8 cellular contexts compared by ENCODE assay signal in the genomic region with DNA sequence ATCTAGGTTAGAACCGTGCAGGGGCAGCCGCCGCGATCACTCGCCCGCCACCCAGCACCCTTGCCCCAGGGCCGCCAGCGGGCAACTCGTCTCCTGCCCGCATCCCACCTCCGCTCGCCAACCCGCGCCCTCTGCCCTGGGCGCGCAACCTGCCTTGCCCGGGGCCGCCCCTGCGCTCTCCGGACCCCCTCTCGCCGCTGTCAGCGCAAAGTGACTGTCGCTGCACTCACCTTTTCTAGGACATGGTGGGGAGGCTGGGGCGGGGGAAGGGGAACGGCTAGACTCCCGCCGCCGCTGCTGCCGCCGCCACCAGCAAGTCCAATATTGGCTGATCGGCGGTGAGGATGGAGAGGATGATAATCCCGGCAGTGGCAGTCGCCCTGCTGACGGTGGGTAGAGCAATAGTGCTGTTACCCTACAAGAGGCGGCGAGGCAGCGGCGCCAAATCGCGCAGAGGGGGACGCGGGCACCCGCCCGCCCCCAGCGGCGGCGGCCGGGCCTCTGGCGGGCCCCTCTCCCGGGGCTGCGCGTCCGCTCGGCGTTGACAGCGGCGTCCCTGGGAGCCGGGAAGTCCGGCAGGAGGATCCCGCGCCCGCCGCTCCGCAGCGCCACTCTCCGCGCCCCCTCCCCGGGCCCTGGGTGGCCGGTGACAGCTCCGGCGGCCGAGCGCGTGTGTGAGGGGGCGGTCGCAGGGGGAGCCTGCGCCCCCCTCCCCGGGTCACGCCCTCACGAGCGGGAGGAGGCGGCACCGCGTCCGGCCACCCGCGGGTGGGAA. TPM values are rescaled to one million over a fixed set of nuclear protein-coding genes. Genes with fewer than 3 reads are reported as not detected.
DNase-seq lines count a peak whose midpoint lies in the region; TF ChIP-seq lines count a peak whose summit lies in the region.

No MANE protein-coding gene starts in this region.

- peaks cover 72 to 91% (median 83%) of the 10 kb centered on the region in 11 experiments for H3K27me3 ChIP-seq in BLaER1 treated with 17β-estradiol and CSF1 and Interleukin-3, amounts not matched to agents 10 nM and 100 nM
- H3K27me3 ChIP-seq in KMS-11 (ENCODE audit: insufficient read depth, low read depth) = peaks cover 14% of the 10 kb centered on the region
- H3K27me3 ChIP-seq in thyroid gland = no peaks in the 10 kb centered on the region

- H2AFZ ChIP-seq in KMS-11 (ENCODE audit: low read depth) = peak overlapping the region; percentile 99

- H3K27me3 Mint-ChIP-seq in activated T-helper 2 cell treated with anti-CD3 and anti-CD28 coated beads, Interferon-gamma antibody, Interleukin-2, Interleukin-4, amounts not matched to agents 10 μg/mL and 5 μg/mL and 100 μg/mL, durations not matched to agents 14 hours and 24 hours and 36 hours (ENCODE audit: low read depth) = peaks cover 59% of the 10 kb centered on the region

- 1% methylated on average over 34 to 36 of the region's 89 CpGs for WGBS in thyroid gland, 2 donors

- H3K4me3 ChIP-seq in BLaER1 treated with 17β-estradiol and CSF1 and Interleukin-3, amounts not matched to agents 10 nM and 100 nM = peak overlapping the region; percentile 71 to 96 (median 78)
- H3K4me3 ChIP-seq in KMS-11 (IDR thresholded peaks at IDR 0.05; ENCODE audit: insufficient read depth, low read depth, low read length) (no peak overlapping the region), thyroid gland (replicated peaks in 1 of 3) (peak overlapping the region; percentile 68 to 95 (median 75))

- no peaks in the 10 kb centered on the region for H3K79me2 ChIP-seq in KMS-11 (ENCODE audit: insufficient read depth, low read depth)

- intact Hi-C loops in activated T-helper 2 cell treated with anti-CD3 and anti-CD28 coated beads, Interferon-gamma antibody, Interleukin-2, Interleukin-4, amounts not matched to agents 10 μg/mL and 5 μg/mL and 100 μg/mL, durations not matched to agents 14 hours and 24 hours and 36 hours (cut with micrococcal nuclease) = loop anchor here (5.0 to 10.0 kb wide), 3 partner anchors 387 to 827 kb away; a partner anchor contains a TSS
- intact Hi-C loops in thyroid gland (cut with DNase I) = no loop called here

- no peaks in the 10 kb centered on the region for H3K36me3 ChIP-seq in BLaER1 treated with 17β-estradiol and CSF1 and Interleukin-3, amounts not matched to agents 10 nM and 100 nM
- no peaks in the 10 kb centered on the region for H3K36me3 ChIP-seq in KMS-11 (ENCODE audit: insufficient read depth)
- no peaks in the 10 kb centered on the region for H3K36me3 ChIP-seq in thyroid gland

- DNase-seq in activated T-helper 2 cell treated with anti-CD3 and anti-CD28 coated beads, Interferon-gamma antibody, Interleukin-2, Interleukin-4, amounts not matched to agents 10 μg/mL and 5 μg/mL and 100 μg/mL, durations not matched to agents 14 hours and 24 hours and 36 hours (ENCODE audit: low spot score) = no peak
- DNase-seq in germinal center (ENCODE audit: low spot score) (peak; percentile 12), nucleus accumbens (lab: John Stamatoyannopoulos, UW) (peak in 42 of 56 donors; percentile 14 to 71 (median 42)), thyroid gland (peak; percentile 59 to 63), SW 1271 (lab: John Stamatoyannopoulos, UW) (no peak), NCI-H524 treated with DMSO at 0.1 percent for 48 hours (lab: John Stamatoyannopoulos, UW) (no peak)

- H3K9me3 ChIP-seq in BLaER1 treated with 17β-estradiol and CSF1 and Interleukin-3, amounts not matched to agents 10 nM and 100 nM (replicated peaks in 1 of 11) = no peaks in the 10 kb centered on the region
- H3K9me3 ChIP-seq in thyroid gland = no peaks in the 10 kb centered on the region

- H3K27ac ChIP-seq in BLaER1 treated with 17β-estradiol and CSF1 and Interleukin-3, amounts not matched to agents 10 nM and 100 nM = no peak overlapping the region
- no peak overlapping the region for H3K27ac ChIP-seq in KMS-11
- H3K27ac ChIP-seq in thyroid gland = peak overlapping the region; percentile 54 to 95 (median 95)

- H3K4me2 ChIP-seq in BLaER1 treated with 17β-estradiol and CSF1 and Interleukin-3, amounts not matched to agents 10 nM and 100 nM = peak overlapping the region; percentile 96 to 100 (median 99)
- H3K4me2 ChIP-seq in KMS-11 = peak overlapping the region; percentile 83

- no peaks in the 10 kb centered on the region for H3K36me3 Mint-ChIP-seq in activated T-helper 2 cell treated with anti-CD3 and anti-CD28 coated beads, Interferon-gamma antibody, Interleukin-2, Interleukin-4, amounts not matched to agents 10 μg/mL and 5 μg/mL and 100 μg/mL, durations not matched to agents 14 hours and 24 hours and 36 hours (ENCODE audit: low read depth)

- peak overlapping the region; percentile 79 for H3K4me3 Mint-ChIP-seq in activated T-helper 2 cell treated with anti-CD3 and anti-CD28 coated beads, Interferon-gamma antibody, Interleukin-2, Interleukin-4, amounts not matched to agents 10 μg/mL and 5 μg/mL and 100 μg/mL, durations not matched to agents 14 hours and 24 hours and 36 hours (ENCODE audit: low read depth)

- no peaks in the 10 kb centered on the region for H3K9me3 Mint-ChIP-seq in activated T-helper 2 cell treated with anti-CD3 and anti-CD28 coated beads, Interferon-gamma antibody, Interleukin-2, Interleukin-4, amounts not matched to agents 10 μg/mL and 5 μg/mL and 100 μg/mL, durations not matched to agents 14 hours and 24 hours and 36 hours

- no peak overlapping the region for H3K27ac Mint-ChIP-seq in activated T-helper 2 cell treated with anti-CD3 and anti-CD28 coated beads, Interferon-gamma antibody, Interleukin-2, Interleukin-4, amounts not matched to agents 10 μg/mL and 5 μg/mL and 100 μg/mL, durations not matched to agents 14 hours and 24 hours and 36 hours

- H3K9ac ChIP-seq in BLaER1 treated with 17β-estradiol and CSF1 and Interleukin-3, amounts not matched to agents 10 nM and 100 nM = peak overlapping the region; percentile 27 to 89 (median 67); a peak in 19 of 22 replicates
- no peak overlapping the region for H3K9ac ChIP-seq in KMS-11

- no peak for TF ChIP-seq CTCF in KMS-11 (conservative IDR thresholded peaks at IDR 0.05; ENCODE audit: low read depth, low read length)
- peak in 1 of 6 experiments; percentile 13 for TF ChIP-seq CTCF in thyroid gland (IDR thresholded peaks at IDR 0.05)

- H3K4me1 Mint-ChIP-seq in activated T-helper 2 cell treated with anti-CD3 and anti-CD28 coated beads, Interferon-gamma antibody, Interleukin-2, Interleukin-4, amounts not matched to agents 10 μg/mL and 5 μg/mL and 100 μg/mL, durations not matched to agents 14 hours and 24 hours and 36 hours (ENCODE audit: low read depth) = peaks cover 21% of the 10 kb centered on the region

- H4K20me1 ChIP-seq in BLaER1 treated with 17β-estradiol and CSF1 and Interleukin-3, amounts not matched to agents 10 nM and 100 nM = peaks cover 0 to 27% (median 4%) of the 10 kb centered on the region in 11 experiments; a peak in 11 of 22 replicates
- no peaks in the 10 kb centered on the region for H4K20me1 ChIP-seq in KMS-11 (ENCODE audit: insufficient read depth)

- peaks cover 9 to 29% (median 20%) of the 10 kb centered on the region in 10 experiments; a peak in 17 of 20 replicates for H3K4me1 ChIP-seq in BLaER1 treated with 17β-estradiol and CSF1 and Interleukin-3, amounts not matched to agents 10 nM and 100 nM
- H3K4me1 ChIP-seq in KMS-11 (ENCODE audit: low read depth, poor library complexity, severe bottlenecking) = peaks cover 10% of the 10 kb centered on the region
- peaks cover 5 to 13% of the 10 kb centered on the region in 2 donors for H3K4me1 ChIP-seq in thyroid gland

- TF ChIP-seq POLR2A in thyroid gland (IDR thresholded peaks at IDR 0.05) = peak in 1 of 2 donors; percentile 47

RNA-seq across cellular contexts. Expression of a gene that starts 2.3 kb away (rescaled TPM):
- total RNA-seq in activated T-helper 2 cell treated with anti-CD3 and anti-CD28 coated beads, Interferon-gamma antibody, Interleukin-2, Interleukin-4, amounts not matched to agents 10 μg/mL and 5 μg/mL and 100 μg/mL, durations not matched to agents 14 hours and 24 hours and 36 hours = 0.21 and 0.32 TPM in 2 replicates
- total RNA-seq in thyroid gland = 100 to 1,000 TPM in 1 of 4 donors, 10 to 100 TPM in 3; 51.6 to 161 (median 72.3) TPM

Comparison
In these comparisons a context has a peak if more than half of its experiments do, and no peak if none do; other contexts are left out.
1. H3K27ac ChIP-seq: peak in thyroid gland (3 of 3); none in BLaER1 treated with 17β-estradiol and CSF1 and Interleukin-3, amounts not matched to agents 10 nM and 100 nM (0 of 11) and KMS-11 (single experiment).
2. DNase-seq: peak in germinal center (single experiment), nucleus accumbens (42 of 56) and thyroid gland (2 of 2); none in activated T-helper 2 cell treated with anti-CD3 and anti-CD28 coated beads, Interferon-gamma antibody, Interleukin-2, Interleukin-4, amounts not matched to agents 10 μg/mL and 5 μg/mL and 100 μg/mL, durations not matched to agents 14 hours and 24 hours and 36 hours (single experiment), SW 1271 (0 of 2) and NCI-H524 treated with DMSO at 0.1 percent for 48 hours (single experiment).
3. RNA of a gene that starts 2.3 kb away (total RNA-seq): 51.6 to 161 TPM in thyroid gland; 0.21 to 0.32 TPM in activated T-helper 2 cell treated with anti-CD3 and anti-CD28 coated beads, Interferon-gamma antibody, Interleukin-2, Interleukin-4, amounts not matched to agents 10 μg/mL and 5 μg/mL and 100 μg/mL, durations not matched to agents 14 hours and 24 hours and 36 hours; every median in the first group is over 10 times any median in the second.